ENCODE assay signal across 8 cellular contexts in genomic region chr19:40810160-40810559, GRCh38. TPM values are rescaled to one million over a fixed set of nuclear protein-coding genes. Genes with fewer than 3 reads are reported as not detected.
DNase-seq lines count a peak whose midpoint lies in the region; ATAC-seq, FAIRE-seq and TF ChIP-seq lines count a peak whose summit lies in the region.

No MANE protein-coding gene starts in this region.

- WGBS in GM23248 (ENCODE audit: low coverage in 1 of 2, low lambda C conversion rate in 2 of 2, missing lambda C conversion rate in 2 of 2), 2 experiments, result 23 to 38% methylated on average over 12 to 14 of the region's 14 CpGs
- 69 to 87% methylated on average over 14 of the region's 14 CpGs for WGBS in sigmoid colon, 2 donors

- H3K9me3 Mint-ChIP-seq in activated B cell treated with CpG ODN at 0.5 μM for 24 hours, result no peaks in the 10 kb centered on the region

- H3K4me1 ChIP-seq in GM23248 (ENCODE audit: insufficient read depth) (peaks cover 14% of the 10 kb centered on the region), sigmoid colon (peaks cover 0 to 78% (median 69%) of the 10 kb centered on the region in 4 donors)

- H3K27ac ChIP-seq in GM23248, result peak overlapping the region; percentile 49
- peak overlapping the region; percentile 80 to 99 (median 81) for H3K27ac ChIP-seq in sigmoid colon

- peaks cover 66% of the 10 kb centered on the region for H3K4me1 Mint-ChIP-seq in activated B cell treated with CpG ODN at 0.5 μM for 24 hours

- peaks cover 15% of the 10 kb centered on the region; the same call in 1 of the 2 replicates for H3F3A ChIP-seq in GM23248 (ENCODE audit: insufficient read depth)

- in situ Hi-C loops in GM23248 (cut with MboI) (no loop called here), GM13977 (cut with MboI; ENCODE audit: low pct_unique_long_range_greater_than_20kb, low sequenced_read_pairs, unreplicated experiment) (loop anchor here (10.0 kb wide), 1 partner anchor 155 kb away; no protein-coding TSS in a partner anchor)

- CTCF ChIA-PET in activated B cell treated with CpG ODN at 0.5 μM for 24 hours (lab: Charles Lee), result no interaction called here

- H3K36me3 ChIP-seq in GM23248 (ENCODE audit: low read depth), result 0 out of 2 replicates have a peak, but pooled peaks cover 9% of the 10 kb centered on the region
- peaks cover 0 to 26% (median 17%) of the 10 kb centered on the region in 4 donors for H3K36me3 ChIP-seq in sigmoid colon

- POLR2A ChIA-PET in activated B cell treated with CpG ODN at 0.5 μM for 24 hours (lab: Charles Lee), result no interaction called here

- H3K4me3 ChIP-seq in GM23248 (peak overlapping the region; percentile 74), foreskin fibroblast (ENCODE audit: low read depth in 1 of 2, low read length in 2 of 2) (peak overlapping the region; percentile 12 to 31), sigmoid colon (peak overlapping the region; percentile 24 to 51 (median 46))

- H3K27me3 Mint-ChIP-seq in activated B cell treated with CpG ODN at 0.5 μM for 24 hours, result no peaks in the 10 kb centered on the region

- no peaks in the 10 kb centered on the region for H3K9me2 ChIP-seq in GM23248 (ENCODE audit: insufficient read depth)

- peaks cover 44% of the 10 kb centered on the region for H3K36me3 Mint-ChIP-seq in activated B cell treated with CpG ODN at 0.5 μM for 24 hours (ENCODE audit: low read depth)

- intact Hi-C loops in activated B cell treated with CpG ODN at 0.5 μM for 24 hours (cut with micrococcal nuclease) (no loop called here), sigmoid colon (cut with DNase I) (loop anchor here (5.0 kb wide), 1 partner anchor 148 kb away; no protein-coding TSS in a partner anchor)

- no peaks in the 10 kb centered on the region for H3K27me3 ChIP-seq in GM23248 (replicated peaks; ENCODE audit: insufficient read depth)
- no peaks in the 10 kb centered on the region for H3K27me3 ChIP-seq in sigmoid colon

- H3K27ac Mint-ChIP-seq in activated B cell treated with CpG ODN at 0.5 μM for 24 hours, result no peak overlapping the region

- H4K20me1 ChIP-seq in GM23248 (ENCODE audit: insufficient read depth), result no peaks in the 10 kb centered on the region

- peaks cover 53% of the 10 kb centered on the region for H3K79me2 ChIP-seq in GM23248 (ENCODE audit: insufficient read depth)

- H3K9me3 ChIP-seq in GM23248 (ENCODE audit: low read depth) (no peaks in the 10 kb centered on the region), sigmoid colon (no peaks in the 10 kb centered on the region)

- TF ChIP-seq CTCF in activated B cell treated with CpG ODN at 0.5 μM for 24 hours (IDR thresholded peaks at IDR 0.05) (no peak), foreskin fibroblast (IDR thresholded peaks at IDR 0.05; ENCODE audit: low read depth, low read length) (no peak), sigmoid colon (IDR thresholded peaks at IDR 0.05) (no peak), GM13977 (IDR thresholded peaks at IDR 0.05; ENCODE audit: extremely low read depth, insufficient read depth, missing control alignments) (no peak)

- TF ChIP-seq EP300 in sigmoid colon (IDR thresholded peaks at IDR 0.05), result no peak

- no peak for DNase-seq in GM23248
- no peak for DNase-seq in activated B cell treated with CpG ODN at 0.5 μM for 24 hours
- peak in 1 of 2 donors; percentile 63 for DNase-seq in foreskin fibroblast
- DNase-seq in sigmoid colon, result no peak
- no peak for DNase-seq in SKM-1 (lab: John Stamatoyannopoulos, UW; ENCODE audit: unreplicated experiment)
- no peak for DNase-seq in HTR-8/SVneo (ENCODE audit: insufficient read length, low spot score)
- DNase-seq in GM13977 (ENCODE audit: low spot score), result no peak

- H2AFZ ChIP-seq in GM23248, result peak overlapping the region; percentile 80; the same call in 1 of the 2 replicates

- H3K4me2 ChIP-seq in GM23248 (ENCODE audit: unreplicated experiment), result peak overlapping the region; percentile 73

- ATAC-seq in activated B cell treated with CpG ODN at 0.5 μM for 24 hours (ENCODE audit: low read depth) (no peak), HG03025 (IDR thresholded peaks at IDR 0.05; ENCODE audit: low FRiP score, unreplicated experiment) (no peak)

- H3K4me3 Mint-ChIP-seq in activated B cell treated with CpG ODN at 0.5 μM for 24 hours, result peak overlapping the region; percentile 92

- H3K9ac ChIP-seq in GM23248, result peak overlapping the region; percentile 60

- no peak for FAIRE-seq in HTR-8/SVneo (lab: Jason Lieb, UNC)

- TF ChIP-seq POLR2A in sigmoid colon (IDR thresholded peaks at IDR 0.05), result no peak

RNA-seq across cellular contexts. Expression of gene EGLN2, which starts 11.2 kb away (rescaled TPM):
- total RNA-seq in GM23248 (2014; rRNA removed; shearing (Covaris generic)), result 80.6 and 83.3 TPM in 2 replicates
- 52.5 and 61.2 TPM in 2 replicates for polyA plus RNA-seq in GM23248 (2016; fragmentation: Nextera tagmentation; extraction: Ambion mirVana)
- 136 and 147 TPM in 2 replicates for total RNA-seq in activated B cell treated with CpG ODN at 0.5 μM for 24 hours
- total RNA-seq in sigmoid colon, result 100 to 1,000 TPM in 1 of 4 donors, 10 to 100 TPM in 3; 60.9 to 106 (median 87.6) TPM
- 100 to 1,000 TPM in 2 of 3 donors, 10 to 100 TPM in 1; 88.9 to 105 (median 101) TPM for polyA plus RNA-seq in sigmoid colon

RNA-seq across cellular contexts. Expression of gene RAB4B, which starts 32.1 kb away (rescaled TPM):
- 20.7 and 25.6 TPM in 2 replicates for total RNA-seq in GM23248 (2014; rRNA removed; shearing (Covaris generic))
- polyA plus RNA-seq in GM23248 (2016; fragmentation: Nextera tagmentation; extraction: Ambion mirVana) (23.2 and 24.6 TPM in 2 replicates), sigmoid colon (10 to 100 TPM; 39.0 to 76.5 (median 58.3) TPM)
- total RNA-seq in activated B cell treated with CpG ODN at 0.5 μM for 24 hours (90.6 and 98.1 TPM in 2 replicates), sigmoid colon (10 to 100 TPM; 15.6 to 21.3 (median 19.2) TPM)

RNA-seq across cellular contexts. Expression of gene MIA, which starts 34.8 kb away (rescaled TPM):
- not detected in 2 replicates for total RNA-seq in GM23248 (2014; rRNA removed; shearing (Covaris generic))
- not detected in 2 replicates for polyA plus RNA-seq in GM23248 (2016; fragmentation: Nextera tagmentation; extraction: Ambion mirVana)
- 1.1 and 1.4 TPM in 2 replicates for total RNA-seq in activated B cell treated with CpG ODN at 0.5 μM for 24 hours
- 10 to 100 TPM in 3 of 4 donors, 1 to 10 TPM in 1; 9.1 to 19.1 (median 15.7) TPM for total RNA-seq in sigmoid colon
- polyA plus RNA-seq in sigmoid colon, result 10 to 100 TPM in 1 of 3 donors, 1 to 10 TPM in 1, not detected in 1; 2.1 to 11.3 TPM

RNA-seq across cellular contexts. Expression of gene CYP2A6, which starts 40.1 kb away (rescaled TPM):
- not detected in 2 replicates for total RNA-seq in GM23248 (2014; rRNA removed; shearing (Covaris generic))
- polyA plus RNA-seq in GM23248 (2016; fragmentation: Nextera tagmentation; extraction: Ambion mirVana), result not detected in 2 replicates
- total RNA-seq in activated B cell treated with CpG ODN at 0.5 μM for 24 hours, result not detected in 2 replicates
- 1 to 10 TPM in 1 of 4 donors, not detected in 3; 1.8 TPM for total RNA-seq in sigmoid colon
- not detected for polyA plus RNA-seq in sigmoid colon

RNA-seq across cellular contexts. Expression of gene SNRPA, which starts 59.2 kb away (rescaled TPM):
- total RNA-seq in GM23248 (2014; rRNA removed; shearing (Covaris generic)), result 30.6 and 35.3 TPM in 2 replicates
- polyA plus RNA-seq in GM23248 (2016; fragmentation: Nextera tagmentation; extraction: Ambion mirVana) (50.1 and 58.5 TPM in 2 replicates), sigmoid colon (10 to 100 TPM; 19.2 to 76.1 (median 37.2) TPM)
- total RNA-seq in activated B cell treated with CpG ODN at 0.5 μM for 24 hours (138 TPM in 2 replicates), sigmoid colon (10 to 100 TPM; 43.2 to 60.1 (median 54.0) TPM)

Comparison
In these comparisons a context has a peak if more than half of its experiments do, and no peak if none do; other contexts are left out.
1. H3K4me3 ChIP-seq: peak in every context shown above with its lines; median percentile 74 in GM23248; 46 in sigmoid colon; 22 in foreskin fibroblast.